Comparison of ENCODE assay signal across 8 cellular contexts in genomic region chr19:32674153-32674958, GRCh38. TPM values are rescaled to one million over a fixed set of nuclear protein-coding genes. Genes with fewer than 3 reads are reported as not detected.
DNase-seq lines count a peak whose midpoint lies in the region; ATAC-seq and TF ChIP-seq lines count a peak whose summit lies in the region.

No MANE protein-coding gene starts in this region.

- peak overlapping the region; percentile 90 for H3K4me3 Mint-ChIP-seq in Caco-2 (ENCODE audit: unreplicated experiment)

- H3K4me1 Mint-ChIP-seq in Caco-2 (ENCODE audit: low read depth, unreplicated experiment) = peaks cover 40% of the 10 kb centered on the region

- peak overlapping the region; percentile 78 for H3K27ac ChIP-seq in substantia nigra (ENCODE audit: low read depth, low read length, poor library complexity, severe bottlenecking)

- peak overlapping the region; percentile 75 for H3K27ac Mint-ChIP-seq in Caco-2 (ENCODE audit: unreplicated experiment)

- BruUV-seq in Caco-2 (replicated peaks; lab: Mats Ljungman, UMichigan) = TSS peak; percentile 45

- CTCF ChIA-PET in Caco-2 (lab: Charles Lee) = no interaction called here

- intact Hi-C loops in Caco-2 (cut with micrococcal nuclease; ENCODE audit: unreplicated experiment) = loop anchor here (10.0 kb wide), 2 partner anchors 80 to 270 kb away; partner anchors contain the start of gene DPY19L3

- H3K9me3 Mint-ChIP-seq in Caco-2 (ENCODE audit: unreplicated experiment) = no peaks in the 10 kb centered on the region

- no peak for TF ChIP-seq CTCF in Caco-2 (IDR thresholded peaks at IDR 0.05; ENCODE audit: insufficient read depth in 1 of 2, low read depth in 1 of 2, low read length in 1 of 2, severe bottlenecking in 1 of 2, unreplicated experiment in 1 of 2)

- no peaks in the 10 kb centered on the region for H3K27me3 Mint-ChIP-seq in Caco-2 (ENCODE audit: insufficient read depth, unreplicated experiment)

- DNase-seq in Caco-2 (no peak), islet precursor cell (peak; percentile 56), substantia nigra (lab: John Stamatoyannopoulos, UW) (peak in 5 of 49 donors; percentile 22 to 59 (median 28)), NCI-H446 (lab: John Stamatoyannopoulos, UW) (no peak)
- DNase-seq in activated T-helper 9 cell treated with anti-CD3 and anti-CD28 coated beads, Interleukin-2, amount 50 U/mL, for 16 hours (ENCODE audit: low read depth) = peak; percentile 12
- no peak for DNase-seq in stimulated activated CD4-positive, alpha-beta T cell treated with anti-CD3 and anti-CD28 coated beads, Interleukin-12 subunit alpha, Interleukin-12 subunit beta, amount 100 ng/mL, for 4 hours

- peaks cover 26% of the 10 kb centered on the region for H3K36me3 Mint-ChIP-seq in Caco-2 (ENCODE audit: insufficient read depth, unreplicated experiment)

- peaks cover 20% of the 10 kb centered on the region for H3K4me1 ChIP-seq in Caco-2

- no peaks in the 10 kb centered on the region for H3K27me3 ChIP-seq in Caco-2 (replicated peaks; ENCODE audit: control insufficient read depth, insufficient read depth, low read length)

- no peaks in the 10 kb centered on the region for H3K9me3 ChIP-seq in Caco-2

- 0 out of 2 replicates have a peak, but pooled peaks cover 2% of the 10 kb centered on the region for H3K36me3 ChIP-seq in Caco-2 (ENCODE audit: control insufficient read depth, insufficient read depth, low read length)

- peak overlapping the region; percentile 90 for H3K4me3 ChIP-seq in Caco-2 (ENCODE audit: low read depth, low read length)

- POLR2A ChIA-PET in Caco-2 (lab: Charles Lee) = interaction anchor here (0.6 to 1.5 kb wide), 2 partner anchors 17 to 1460 kb away, joined by 3 to 5 read pairs; partner anchors contain the start of gene NUDT19

- ATAC-seq in HG03175 (IDR thresholded peaks at IDR 0.05; ENCODE audit: unreplicated experiment) (peak; percentile 13), HG02623 (IDR thresholded peaks at IDR 0.05; ENCODE audit: unreplicated experiment) (no peak)

RNA-seq across cellular contexts. Expression of gene ANKRD27, which starts 0.6 kb away (rescaled TPM):
- total RNA-seq in Caco-2 (2022) = 53.9 and 54.3 TPM in 2 replicates

RNA-seq across cellular contexts. Expression of gene RGS9BP, which starts 1.3 kb away (rescaled TPM):
- total RNA-seq in Caco-2 (2022) = 0.75 and 1.0 TPM in 2 replicates

RNA-seq across cellular contexts. Expression of gene NUDT19, which starts 17.3 kb away (rescaled TPM):
- total RNA-seq in Caco-2 (2022) = 24.0 and 24.4 TPM in 2 replicates

RNA-seq across cellular contexts. Expression of gene TDRD12, which starts 45.2 kb away (rescaled TPM):
- 0.11 and 0.30 TPM in 2 replicates for total RNA-seq in Caco-2 (2022)

Comparison
In these comparisons a context has a peak if more than half of its experiments do, and no peak if none do; other contexts are left out.
1. DNase-seq: peak in activated T-helper 9 cell treated with anti-CD3 and anti-CD28 coated beads, Interleukin-2, amount 50 U/mL, for 16 hours (single experiment) and islet precursor cell (single experiment); none in Caco-2 (0 of 2), NCI-H446 (0 of 2) and stimulated activated CD4-positive, alpha-beta T cell treated with anti-CD3 and anti-CD28 coated beads, Interleukin-12 subunit alpha, Interleukin-12 subunit beta, amount 100 ng/mL, for 4 hours (single experiment).